1 cellular context compared by ENCODE assay signal in the genomic region with DNA sequence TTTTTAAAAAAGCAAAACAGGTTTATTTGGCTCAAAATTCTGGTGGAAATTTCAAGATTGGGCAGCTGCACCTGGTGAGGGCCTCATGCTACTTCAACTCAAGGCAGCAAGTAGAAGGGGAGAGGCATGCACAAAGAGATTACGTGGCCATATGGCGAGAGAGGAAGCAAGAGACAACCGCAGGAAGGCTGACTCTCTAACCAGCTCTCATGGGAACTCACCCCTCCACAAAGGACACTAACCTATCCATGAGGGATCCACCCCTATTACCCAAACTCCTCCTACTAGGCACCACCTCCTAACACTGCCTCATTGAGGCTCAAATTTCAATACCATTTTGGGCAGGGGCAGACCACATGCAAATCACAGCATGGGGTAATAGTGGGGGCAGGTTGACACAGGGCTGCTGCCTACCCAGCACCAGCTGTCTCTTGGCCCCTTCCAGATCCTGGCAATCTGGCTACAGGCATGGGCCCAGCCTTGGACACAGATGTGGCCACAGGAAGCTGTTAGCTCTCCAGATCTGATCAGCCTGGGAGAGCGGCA.
TF ChIP-seq lines count a peak whose summit lies in the region.

No MANE protein-coding gene starts in this region.

TF ChIP-seq in K562, 482 proteins besides CTCF, POLR2A, EP300 and RAD21 (continued from another document and continues in another):
- TF ChIP-seq, protein P1, sequence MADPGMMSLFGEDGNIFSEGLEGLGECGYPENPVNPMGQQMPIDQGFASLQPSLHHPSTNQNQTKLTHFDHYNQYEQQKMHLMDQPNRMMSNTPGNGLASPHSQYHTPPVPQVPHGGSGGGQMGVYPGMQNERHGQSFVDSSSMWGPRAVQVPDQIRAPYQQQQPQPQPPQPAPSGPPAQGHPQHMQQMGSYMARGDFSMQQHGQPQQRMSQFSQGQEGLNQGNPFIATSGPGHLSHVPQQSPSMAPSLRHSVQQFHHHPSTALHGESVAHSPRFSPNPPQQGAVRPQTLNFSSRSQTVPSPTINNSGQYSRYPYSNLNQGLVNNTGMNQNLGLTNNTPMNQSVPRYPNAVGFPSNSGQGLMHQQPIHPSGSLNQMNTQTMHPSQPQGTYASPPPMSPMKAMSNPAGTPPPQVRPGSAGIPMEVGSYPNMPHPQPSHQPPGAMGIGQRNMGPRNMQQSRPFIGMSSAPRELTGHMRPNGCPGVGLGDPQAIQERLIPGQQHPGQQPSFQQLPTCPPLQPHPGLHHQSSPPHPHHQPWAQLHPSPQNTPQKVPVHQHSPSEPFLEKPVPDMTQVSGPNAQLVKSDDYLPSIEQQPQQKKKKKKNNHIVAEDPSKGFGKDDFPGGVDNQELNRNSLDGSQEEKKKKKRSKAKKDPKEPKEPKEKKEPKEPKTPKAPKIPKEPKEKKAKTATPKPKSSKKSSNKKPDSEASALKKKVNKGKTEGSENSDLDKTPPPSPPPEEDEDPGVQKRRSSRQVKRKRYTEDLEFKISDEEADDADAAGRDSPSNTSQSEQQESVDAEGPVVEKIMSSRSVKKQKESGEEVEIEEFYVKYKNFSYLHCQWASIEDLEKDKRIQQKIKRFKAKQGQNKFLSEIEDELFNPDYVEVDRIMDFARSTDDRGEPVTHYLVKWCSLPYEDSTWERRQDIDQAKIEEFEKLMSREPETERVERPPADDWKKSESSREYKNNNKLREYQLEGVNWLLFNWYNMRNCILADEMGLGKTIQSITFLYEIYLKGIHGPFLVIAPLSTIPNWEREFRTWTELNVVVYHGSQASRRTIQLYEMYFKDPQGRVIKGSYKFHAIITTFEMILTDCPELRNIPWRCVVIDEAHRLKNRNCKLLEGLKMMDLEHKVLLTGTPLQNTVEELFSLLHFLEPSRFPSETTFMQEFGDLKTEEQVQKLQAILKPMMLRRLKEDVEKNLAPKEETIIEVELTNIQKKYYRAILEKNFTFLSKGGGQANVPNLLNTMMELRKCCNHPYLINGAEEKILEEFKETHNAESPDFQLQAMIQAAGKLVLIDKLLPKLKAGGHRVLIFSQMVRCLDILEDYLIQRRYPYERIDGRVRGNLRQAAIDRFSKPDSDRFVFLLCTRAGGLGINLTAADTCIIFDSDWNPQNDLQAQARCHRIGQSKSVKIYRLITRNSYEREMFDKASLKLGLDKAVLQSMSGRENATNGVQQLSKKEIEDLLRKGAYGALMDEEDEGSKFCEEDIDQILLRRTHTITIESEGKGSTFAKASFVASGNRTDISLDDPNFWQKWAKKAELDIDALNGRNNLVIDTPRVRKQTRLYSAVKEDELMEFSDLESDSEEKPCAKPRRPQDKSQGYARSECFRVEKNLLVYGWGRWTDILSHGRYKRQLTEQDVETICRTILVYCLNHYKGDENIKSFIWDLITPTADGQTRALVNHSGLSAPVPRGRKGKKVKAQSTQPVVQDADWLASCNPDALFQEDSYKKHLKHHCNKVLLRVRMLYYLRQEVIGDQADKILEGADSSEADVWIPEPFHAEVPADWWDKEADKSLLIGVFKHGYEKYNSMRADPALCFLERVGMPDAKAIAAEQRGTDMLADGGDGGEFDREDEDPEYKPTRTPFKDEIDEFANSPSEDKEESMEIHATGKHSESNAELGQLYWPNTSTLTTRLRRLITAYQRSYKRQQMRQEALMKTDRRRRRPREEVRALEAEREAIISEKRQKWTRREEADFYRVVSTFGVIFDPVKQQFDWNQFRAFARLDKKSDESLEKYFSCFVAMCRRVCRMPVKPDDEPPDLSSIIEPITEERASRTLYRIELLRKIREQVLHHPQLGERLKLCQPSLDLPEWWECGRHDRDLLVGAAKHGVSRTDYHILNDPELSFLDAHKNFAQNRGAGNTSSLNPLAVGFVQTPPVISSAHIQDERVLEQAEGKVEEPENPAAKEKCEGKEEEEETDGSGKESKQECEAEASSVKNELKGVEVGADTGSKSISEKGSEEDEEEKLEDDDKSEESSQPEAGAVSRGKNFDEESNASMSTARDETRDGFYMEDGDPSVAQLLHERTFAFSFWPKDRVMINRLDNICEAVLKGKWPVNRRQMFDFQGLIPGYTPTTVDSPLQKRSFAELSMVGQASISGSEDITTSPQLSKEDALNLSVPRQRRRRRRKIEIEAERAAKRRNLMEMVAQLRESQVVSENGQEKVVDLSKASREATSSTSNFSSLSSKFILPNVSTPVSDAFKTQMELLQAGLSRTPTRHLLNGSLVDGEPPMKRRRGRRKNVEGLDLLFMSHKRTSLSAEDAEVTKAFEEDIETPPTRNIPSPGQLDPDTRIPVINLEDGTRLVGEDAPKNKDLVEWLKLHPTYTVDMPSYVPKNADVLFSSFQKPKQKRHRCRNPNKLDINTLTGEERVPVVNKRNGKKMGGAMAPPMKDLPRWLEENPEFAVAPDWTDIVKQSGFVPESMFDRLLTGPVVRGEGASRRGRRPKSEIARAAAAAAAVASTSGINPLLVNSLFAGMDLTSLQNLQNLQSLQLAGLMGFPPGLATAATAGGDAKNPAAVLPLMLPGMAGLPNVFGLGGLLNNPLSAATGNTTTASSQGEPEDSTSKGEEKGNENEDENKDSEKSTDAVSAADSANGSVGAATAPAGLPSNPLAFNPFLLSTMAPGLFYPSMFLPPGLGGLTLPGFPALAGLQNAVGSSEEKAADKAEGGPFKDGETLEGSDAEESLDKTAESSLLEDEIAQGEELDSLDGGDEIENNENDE (IDR thresholded peaks at IDR 0.05; ENCODE audit: low read depth, low read length): no peak
- TF ChIP-seq NFXL1 (CRISPR knock-in tag; IDR thresholded peaks at IDR 0.05) (no peak), ZFPM2 (CRISPR knock-in tag; IDR thresholded peaks at IDR 0.05) (no peak), ZNF395 (CRISPR knock-in tag; IDR thresholded peaks at IDR 0.05) (no peak), TAF1 (IDR thresholded peaks at IDR 0.05; ENCODE audit: control insufficient read depth, extremely low read depth, insufficient read depth, low read length, severe bottlenecking) (peak; percentile 37), POLR2AphosphoS5 (IDR thresholded peaks at IDR 0.05; ENCODE audit: control insufficient read depth, insufficient read depth, low read depth, low read length) (0 out of 2 replicates have a peak, but pooled peaks have one; percentile 37), ZFX (CRISPR knock-in tag; IDR thresholded peaks at IDR 0.05) (peak; percentile 46; the same call in 1 of the 2 replicates), E2F8 (IDR thresholded peaks at IDR 0.05; ENCODE audit: low read depth, partially characterized antibody) (no peak), TGIF2 (CRISPR knock-in tag; IDR thresholded peaks at IDR 0.05) (no peak), ZNF146 (CRISPR knock-in tag; IDR thresholded peaks at IDR 0.05; ENCODE audit: unreplicated experiment) (no peak), DDX20 (tag; IDR thresholded peaks at IDR 0.05; ENCODE audit: low read depth) (no peak), TAF9B (IDR thresholded peaks at IDR 0.05; ENCODE audit: partially characterized antibody) (peak; percentile 23), ZNF583 (CRISPR knock-in tag; IDR thresholded peaks at IDR 0.05) (no peak), ZNF785 (CRISPR knock-in tag; IDR thresholded peaks at IDR 0.05) (no peak), ZNF76 (CRISPR knock-in tag; IDR thresholded peaks at IDR 0.05; ENCODE audit: borderline replicate concordance) (no peak), SRF (CRISPR knock-in tag; IDR thresholded peaks at IDR 0.05) (peak in 1 of 2 experiments; percentile 79; a peak in 1 of 4 replicates), MAFF (IDR thresholded peaks at IDR 0.05; ENCODE audit: low read length) (no peak), CEBPG (CRISPR knock-in tag; IDR thresholded peaks at IDR 0.05) (no peak; the same call in 1 of the 2 replicates), CEBPG (tag; conservative IDR thresholded peaks at IDR 0.05 in 1 of 2, IDR thresholded peaks at IDR 0.05 in 1 of 2) (peak; percentile 12 to 39; a peak in 1 of 4 replicates), ZBTB34 (CRISPR knock-in tag; IDR thresholded peaks at IDR 0.05) (no peak), ELK3 (CRISPR knock-in tag; IDR thresholded peaks at IDR 0.05) (no peak), NCOR1 (IDR thresholded peaks at IDR 0.05) (no peak), ZKSCAN3 (CRISPR knock-in tag; IDR thresholded peaks at IDR 0.05) (no peak), ZNF3 (CRISPR knock-in tag; IDR thresholded peaks at IDR 0.05) (no peak), BRD4 (IDR thresholded peaks at IDR 0.05) (no peak), SP2 (IDR thresholded peaks at IDR 0.05; ENCODE audit: extremely low read depth, low read depth, low read length, poor library complexity, severe bottlenecking) (no peak)
- TF ChIP-seq, protein P2, sequence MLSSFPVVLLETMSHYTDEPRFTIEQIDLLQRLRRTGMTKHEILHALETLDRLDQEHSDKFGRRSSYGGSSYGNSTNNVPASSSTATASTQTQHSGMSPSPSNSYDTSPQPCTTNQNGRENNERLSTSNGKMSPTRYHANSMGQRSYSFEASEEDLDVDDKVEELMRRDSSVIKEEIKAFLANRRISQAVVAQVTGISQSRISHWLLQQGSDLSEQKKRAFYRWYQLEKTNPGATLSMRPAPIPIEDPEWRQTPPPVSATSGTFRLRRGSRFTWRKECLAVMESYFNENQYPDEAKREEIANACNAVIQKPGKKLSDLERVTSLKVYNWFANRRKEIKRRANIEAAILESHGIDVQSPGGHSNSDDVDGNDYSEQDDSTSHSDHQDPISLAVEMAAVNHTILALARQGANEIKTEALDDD (IDR thresholded peaks at IDR 0.05): peak; percentile 96
- TF ChIP-seq, protein P3, sequence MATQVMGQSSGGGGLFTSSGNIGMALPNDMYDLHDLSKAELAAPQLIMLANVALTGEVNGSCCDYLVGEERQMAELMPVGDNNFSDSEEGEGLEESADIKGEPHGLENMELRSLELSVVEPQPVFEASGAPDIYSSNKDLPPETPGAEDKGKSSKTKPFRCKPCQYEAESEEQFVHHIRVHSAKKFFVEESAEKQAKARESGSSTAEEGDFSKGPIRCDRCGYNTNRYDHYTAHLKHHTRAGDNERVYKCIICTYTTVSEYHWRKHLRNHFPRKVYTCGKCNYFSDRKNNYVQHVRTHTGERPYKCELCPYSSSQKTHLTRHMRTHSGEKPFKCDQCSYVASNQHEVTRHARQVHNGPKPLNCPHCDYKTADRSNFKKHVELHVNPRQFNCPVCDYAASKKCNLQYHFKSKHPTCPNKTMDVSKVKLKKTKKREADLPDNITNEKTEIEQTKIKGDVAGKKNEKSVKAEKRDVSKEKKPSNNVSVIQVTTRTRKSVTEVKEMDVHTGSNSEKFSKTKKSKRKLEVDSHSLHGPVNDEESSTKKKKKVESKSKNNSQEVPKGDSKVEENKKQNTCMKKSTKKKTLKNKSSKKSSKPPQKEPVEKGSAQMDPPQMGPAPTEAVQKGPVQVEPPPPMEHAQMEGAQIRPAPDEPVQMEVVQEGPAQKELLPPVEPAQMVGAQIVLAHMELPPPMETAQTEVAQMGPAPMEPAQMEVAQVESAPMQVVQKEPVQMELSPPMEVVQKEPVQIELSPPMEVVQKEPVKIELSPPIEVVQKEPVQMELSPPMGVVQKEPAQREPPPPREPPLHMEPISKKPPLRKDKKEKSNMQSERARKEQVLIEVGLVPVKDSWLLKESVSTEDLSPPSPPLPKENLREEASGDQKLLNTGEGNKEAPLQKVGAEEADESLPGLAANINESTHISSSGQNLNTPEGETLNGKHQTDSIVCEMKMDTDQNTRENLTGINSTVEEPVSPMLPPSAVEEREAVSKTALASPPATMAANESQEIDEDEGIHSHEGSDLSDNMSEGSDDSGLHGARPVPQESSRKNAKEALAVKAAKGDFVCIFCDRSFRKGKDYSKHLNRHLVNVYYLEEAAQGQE (CRISPR knock-in tag; IDR thresholded peaks at IDR 0.05; ENCODE audit: low read depth): no peak
- TF ChIP-seq, protein P4, sequence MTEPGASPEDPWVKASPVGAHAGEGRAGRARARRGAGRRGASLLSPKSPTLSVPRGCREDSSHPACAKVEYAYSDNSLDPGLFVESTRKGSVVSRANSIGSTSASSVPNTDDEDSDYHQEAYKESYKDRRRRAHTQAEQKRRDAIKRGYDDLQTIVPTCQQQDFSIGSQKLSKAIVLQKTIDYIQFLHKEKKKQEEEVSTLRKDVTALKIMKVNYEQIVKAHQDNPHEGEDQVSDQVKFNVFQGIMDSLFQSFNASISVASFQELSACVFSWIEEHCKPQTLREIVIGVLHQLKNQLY (CRISPR knock-in tag; conservative IDR thresholded peaks at IDR 0.05): no peak
